9 cellular contexts compared by ENCODE assay signal in the genomic region with DNA sequence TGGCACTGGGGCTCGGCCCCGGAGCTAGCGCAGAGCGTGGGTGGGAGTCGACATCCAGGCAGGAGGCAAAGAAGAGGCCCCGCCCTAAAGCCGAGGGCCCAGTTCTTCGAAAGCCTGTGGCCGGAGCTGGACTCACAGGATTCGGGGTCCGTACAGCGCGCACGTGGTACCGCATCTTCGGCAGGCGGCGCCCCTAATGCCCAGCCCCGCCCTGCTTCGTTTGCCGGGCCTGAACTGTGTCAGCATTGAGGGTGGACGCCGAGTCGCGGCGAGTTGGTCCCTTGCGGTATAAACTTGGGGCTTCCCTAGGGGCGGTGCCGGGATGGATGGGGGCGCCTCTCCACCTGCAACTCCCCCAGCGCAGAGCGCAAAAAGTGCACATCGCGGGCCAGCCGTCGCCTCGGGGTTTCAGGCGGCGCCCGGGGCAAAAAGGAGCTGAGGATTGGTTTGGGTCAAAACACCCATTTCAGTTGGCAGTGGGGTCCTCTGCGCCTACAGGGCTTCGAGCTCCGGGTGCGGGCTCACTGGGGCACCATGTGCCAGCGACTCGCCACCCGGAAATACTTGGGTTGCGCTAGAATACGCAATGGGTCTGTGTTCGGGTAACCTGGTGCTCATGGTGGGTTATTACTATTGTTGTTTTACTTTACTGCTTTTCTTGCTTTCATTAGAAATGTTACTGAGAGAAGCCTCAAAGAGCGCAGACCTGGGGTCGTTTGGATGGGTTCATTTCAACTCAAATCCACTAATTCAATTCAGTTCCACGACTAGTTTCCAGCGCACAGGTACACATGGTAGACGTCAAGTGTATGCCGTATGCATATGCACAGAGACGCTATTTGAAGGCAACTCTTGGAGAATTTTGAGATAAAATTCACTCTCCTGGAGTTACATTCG. TPM values are rescaled to one million over a fixed set of nuclear protein-coding genes. Genes with fewer than 3 reads are reported as not detected.
DNase-seq lines count a peak whose midpoint lies in the region; ATAC-seq and TF ChIP-seq lines count a peak whose summit lies in the region.
"Had no signal": no experiment of that assay in that cellular context is flagged by ENCODE, and none has a peak within 500 bp of the region (broad histone marks: within the 10 kb centered on the region; RNA-seq: fewer than 3 reads in every experiment).

No MANE protein-coding gene starts in this region.

- H3K4me1 Mint-ChIP-seq in T-cell = peaks cover 33 to 44% (median 36%) of the 10 kb centered on the region in 3 donors

- no peaks in the 10 kb centered on the region for H3K9me2 ChIP-seq in hepatocyte (replicated peaks; ENCODE audit: insufficient read depth)

- H3K4me3 Mint-ChIP-seq in T-cell = peak overlapping the region; percentile 77 to 86 (median 83)

- no peak for DNase-seq in T-cell
- DNase-seq in hepatocyte (ENCODE audit: low spot score) = peak; percentile 23
- DNase-seq in smooth muscle cell (lab: John Stamatoyannopoulos, UW; ENCODE audit: unreplicated experiment) = no peak
- no peak for DNase-seq in glomerular visceral epithelial cell (ENCODE audit: extremely low spot score)
- DNase-seq in NCI-H345 treated with DMSO at 0.1 percent for 48 hours (lab: John Stamatoyannopoulos, UW; ENCODE audit: unreplicated experiment) = no peak

- WGBS in hepatocyte (ENCODE audit: low lambda C conversion rate, missing lambda C conversion rate) = 10% methylated on average over 57 of the region's 58 CpGs
- WGBS in smooth muscle cell (ENCODE audit: low lambda C conversion rate) = 9% methylated on average over 56 of the region's 58 CpGs

- peaks cover 69 to 84% of the 10 kb centered on the region in 2 donors for H3K27me3 Mint-ChIP-seq in T-cell

- H3K4me3 ChIP-seq in hepatocyte (peak overlapping the region; percentile 28), smooth muscle cell (peak overlapping the region; percentile 61)

- H3K4me2 ChIP-seq in hepatocyte (peak overlapping the region; percentile 94), smooth muscle cell (peak overlapping the region; percentile 97)

- H3K27ac ChIP-seq in hepatocyte = no peak overlapping the region
- no peak overlapping the region for H3K27ac ChIP-seq in smooth muscle cell (ENCODE audit: low read depth)

- H3K4me1 ChIP-seq in hepatocyte (ENCODE audit: insufficient read depth) (peaks cover 26% of the 10 kb centered on the region), smooth muscle cell (ENCODE audit: low read depth) (peaks cover 56% of the 10 kb centered on the region)

- POLR2A ChIA-PET in T-cell (lab: Charles Lee) = no interaction called here

- peaks cover 4% of the 10 kb centered on the region for H4K20me1 ChIP-seq in hepatocyte (ENCODE audit: insufficient read depth, poor library complexity, severe bottlenecking)
- peaks cover 7% of the 10 kb centered on the region for H4K20me1 ChIP-seq in smooth muscle cell (ENCODE audit: low read depth)

- H3K79me2 ChIP-seq in hepatocyte = no peaks in the 10 kb centered on the region
- no peaks in the 10 kb centered on the region for H3K79me2 ChIP-seq in smooth muscle cell (ENCODE audit: low read depth)

- no peaks in the 10 kb centered on the region for H3K36me3 Mint-ChIP-seq in T-cell

- no peak overlapping the region for H3K9ac ChIP-seq in smooth muscle cell (ENCODE audit: low read depth)

- no peak for TF ChIP-seq CTCF in hepatocyte (IDR thresholded peaks at IDR 0.05; ENCODE audit: poor library complexity)
- TF ChIP-seq CTCF in smooth muscle cell (IDR thresholded peaks at IDR 0.05; ENCODE audit: borderline replicate concordance, insufficient read depth, poor library complexity, severe bottlenecking) = no peak

- H3K27me3 ChIP-seq in hepatocyte = peaks cover 97% of the 10 kb centered on the region
- H3K27me3 ChIP-seq in smooth muscle cell (ENCODE audit: low read depth) = peaks cover 99% of the 10 kb centered on the region

- no peaks in the 10 kb centered on the region for H3K9me3 ChIP-seq in hepatocyte (ENCODE audit: low read depth)
- no peaks in the 10 kb centered on the region for H3K9me3 ChIP-seq in smooth muscle cell (replicated peaks; ENCODE audit: low read depth)

- H3F3A ChIP-seq in smooth muscle cell (ENCODE audit: low read depth) = no peaks in the 10 kb centered on the region

- H3K27ac Mint-ChIP-seq in T-cell = peak overlapping the region in 1 of 2 donors; percentile 60

- no peaks in the 10 kb centered on the region for H3K9me3 Mint-ChIP-seq in T-cell

- H3K36me3 ChIP-seq in hepatocyte (replicated peaks; ENCODE audit: insufficient read depth, low read depth) (no peaks in the 10 kb centered on the region), smooth muscle cell (ENCODE audit: low read depth) (no peaks in the 10 kb centered on the region)

- CTCF ChIA-PET in T-cell (lab: Charles Lee) = interaction anchor here in 1 of 2 donors (0.5 kb wide), 1 partner anchor 43 kb away, joined by 3 read pairs; no protein-coding TSS in a partner anchor

- TF ChIP-seq POLR2A in GM18505 (IDR thresholded peaks at IDR 0.05; ENCODE audit: borderline replicate concordance, extremely low read depth, insufficient read depth, insufficient read length) = no peak

- ATAC-seq in GM18907 (IDR thresholded peaks at IDR 0.05; ENCODE audit: unreplicated experiment) (peak; percentile 12), T-cell (replicated peaks in 1 of 4) (peak in 2 of 4 experiments; percentile 4 to 7), HG03571 (IDR thresholded peaks at IDR 0.05; ENCODE audit: unreplicated experiment) (no peak), GM18505 (IDR thresholded peaks at IDR 0.05; ENCODE audit: unreplicated experiment) (no peak)

- peak overlapping the region; percentile 65 for H2AFZ ChIP-seq in hepatocyte
- H2AFZ ChIP-seq in smooth muscle cell (ENCODE audit: low read depth) = peak overlapping the region; percentile 96

RNA-seq across cellular contexts. Expression of a gene that starts 3.9 kb away (rescaled TPM):
- 10 to 100 TPM in 1 of 5 donors, 1 to 10 TPM in 4; 1.7 to 12.4 (median 4.4) TPM for total RNA-seq in T-cell
- not detected in 2 replicates for total RNA-seq in hepatocyte
- polyA plus RNA-seq in hepatocyte = not detected in 2 replicates
- under 0.01 and 0.09 TPM in 2 replicates for total RNA-seq in smooth muscle cell
- polyA plus RNA-seq in smooth muscle cell = not detected in 2 replicates
- total RNA-seq: LHCN-M2 had no signal
